9 cellular contexts compared by ENCODE assay signal in the genomic region with DNA sequence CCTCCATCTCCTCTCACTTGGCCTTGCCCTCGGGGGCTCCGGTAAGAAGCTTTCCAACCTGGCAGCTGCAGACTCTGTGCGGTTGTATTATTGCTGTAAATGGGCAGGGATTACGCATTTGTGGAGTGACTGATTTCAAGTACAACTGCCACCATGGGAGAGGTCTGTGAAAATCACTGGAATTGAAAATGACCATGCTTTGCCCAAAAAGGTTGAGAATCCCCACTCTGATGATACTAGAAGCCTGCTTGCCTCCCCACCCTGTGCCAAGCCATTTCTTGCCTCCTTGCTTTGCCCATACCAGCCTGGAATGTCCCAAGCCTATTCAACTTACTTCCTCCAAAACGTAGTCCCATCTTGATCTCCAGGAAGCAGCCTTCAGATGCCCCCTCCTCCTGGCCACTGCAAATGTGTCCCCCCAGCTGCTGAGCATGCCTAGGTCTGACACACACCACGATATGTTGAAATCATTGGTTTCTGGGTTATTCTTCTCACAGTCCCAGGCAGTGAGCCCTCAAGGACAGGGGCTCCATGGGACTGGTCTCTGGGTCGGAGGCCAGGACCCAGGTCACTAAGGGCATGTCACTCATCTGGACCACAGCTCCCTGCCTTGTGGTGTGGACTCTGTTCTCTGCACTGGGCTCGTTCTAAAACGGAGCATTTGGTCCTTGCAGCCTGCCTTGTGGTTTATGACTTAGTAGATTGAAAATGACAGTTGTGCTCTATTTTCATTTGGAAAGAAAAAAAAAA. TPM values are rescaled to one million over a fixed set of nuclear protein-coding genes. Genes with fewer than 3 reads are reported as not detected.
DNase-seq lines count a peak whose midpoint lies in the region; ATAC-seq and TF ChIP-seq lines count a peak whose summit lies in the region.
"Had no signal": no experiment of that assay in that cellular context is flagged by ENCODE, and none has a peak within 500 bp of the region (broad histone marks: within the 10 kb centered on the region; RNA-seq: fewer than 3 reads in every experiment).

No MANE protein-coding gene starts in this region.

- no peak for TF ChIP-seq CTCF in omental fat pad (IDR thresholded peaks at IDR 0.05)

- peaks cover 79% of the 10 kb centered on the region for H3K79me2 ChIP-seq in ACC112 (ENCODE audit: control insufficient read depth, insufficient read depth, low read length, unreplicated experiment)

- no peak for DNase-seq in memory B cell (ENCODE audit: low spot score in 2 of 2)
- no peak for DNase-seq in omental fat pad (ENCODE audit: low spot score)
- DNase-seq in NCI-H345 treated with DMSO at 0.1 percent for 48 hours (lab: John Stamatoyannopoulos, UW; ENCODE audit: unreplicated experiment) = no peak
- DNase-seq in NCI-H2107 treated with DMSO at 0.1 percent for 48 hours (lab: John Stamatoyannopoulos, UW; ENCODE audit: unreplicated experiment) = no peak
- no peak for DNase-seq in substantia nigra (lab: John Stamatoyannopoulos, UW)
- DNase-seq: dorsolateral prefrontal cortex had no signal

- H3K4me1 ChIP-seq in ACC112 (ENCODE audit: control insufficient read depth, insufficient read depth, low read length, unreplicated experiment) = peaks cover 64% of the 10 kb centered on the region

- peaks cover 19% of the 10 kb centered on the region for H3K36me3 ChIP-seq in ACC112 (ENCODE audit: insufficient read depth, low read length)

- H3K27me3 Mint-ChIP-seq in IgD-negative memory B cell (peaks cover 5% of the 10 kb centered on the region), memory B cell (no peaks in the 10 kb centered on the region)
- no peaks in the 10 kb centered on the region for H3K27me3 Mint-ChIP-seq in activated naive CD8-positive, alpha-beta T cell

- H3K36me3 Mint-ChIP-seq in IgD-negative memory B cell = peaks cover 3% of the 10 kb centered on the region
- peaks cover 4% of the 10 kb centered on the region for H3K36me3 Mint-ChIP-seq in activated naive CD8-positive, alpha-beta T cell
- H3K36me3 Mint-ChIP-seq in memory B cell = peaks cover 19% of the 10 kb centered on the region

- H3K4me1 Mint-ChIP-seq in IgD-negative memory B cell (peaks cover 52 to 77% (median 53%) of the 10 kb centered on the region in 3 donors), memory B cell (peaks cover 57% of the 10 kb centered on the region)
- peaks cover 61% of the 10 kb centered on the region for H3K4me1 Mint-ChIP-seq in activated naive CD8-positive, alpha-beta T cell (ENCODE audit: low read depth)

- peak overlapping the region in 3 of 4 donors; percentile 31 to 84 (median 72) for H3K4me3 Mint-ChIP-seq in IgD-negative memory B cell
- H3K4me3 Mint-ChIP-seq in activated naive CD8-positive, alpha-beta T cell = no peak overlapping the region
- H3K4me3 Mint-ChIP-seq in memory B cell = peak overlapping the region; percentile 30

- H3K27ac ChIP-seq in ACC112 (ENCODE audit: low read depth, low read length) (peak overlapping the region; percentile 99), substantia nigra (ENCODE audit: low read depth, low read length, poor library complexity, severe bottlenecking) (no peak overlapping the region)

- no peak overlapping the region for H2AFZ ChIP-seq in ACC112 (ENCODE audit: low read length, unreplicated experiment)

- no peaks in the 10 kb centered on the region for H3K27me3 ChIP-seq in ACC112 (ENCODE audit: insufficient read depth, low read length)
- H3K27me3 ChIP-seq: dorsolateral prefrontal cortex had no signal

- peak overlapping the region; percentile 73 to 97 (median 84) for H3K27ac Mint-ChIP-seq in IgD-negative memory B cell
- peak overlapping the region; percentile 36 for H3K27ac Mint-ChIP-seq in activated naive CD8-positive, alpha-beta T cell
- peak overlapping the region; percentile 96 for H3K27ac Mint-ChIP-seq in memory B cell

- ATAC-seq in memory B cell (ENCODE audit: low read depth) = no peak
- ATAC-seq in omental fat pad (ENCODE audit: low FRiP score) = no peak

- H3K9me3 Mint-ChIP-seq in IgD-negative memory B cell (peaks cover 0 to 1% (median 0%) of the 10 kb centered on the region in 3 donors), memory B cell (peaks cover 4% of the 10 kb centered on the region)
- no peaks in the 10 kb centered on the region for H3K9me3 Mint-ChIP-seq in activated naive CD8-positive, alpha-beta T cell (ENCODE audit: low read depth)

- H3K4me3 ChIP-seq in ACC112 (ENCODE audit: low read depth, low read length) = no peak overlapping the region; the same call in 1 of the 2 replicates
- H3K4me3 ChIP-seq: dorsolateral prefrontal cortex had no signal

RNA-seq across cellular contexts. Expression of gene SMAD3, which starts 42.9 kb away (rescaled TPM):
- 32.4 TPM for polyA plus RNA-seq in IgD-negative memory B cell
- total RNA-seq in omental fat pad = 10 to 100 TPM; 30.9 to 58.1 (median 49.9) TPM

Comparison
In these comparisons a context has a peak if more than half of its experiments do, and no peak if none do; other contexts are left out.
1. H3K27ac Mint-ChIP-seq: peak in every context shown above with its lines; median percentile 96 in memory B cell; 84 in IgD-negative memory B cell; 36 in activated naive CD8-positive, alpha-beta T cell.